In the genomic region with DNA sequence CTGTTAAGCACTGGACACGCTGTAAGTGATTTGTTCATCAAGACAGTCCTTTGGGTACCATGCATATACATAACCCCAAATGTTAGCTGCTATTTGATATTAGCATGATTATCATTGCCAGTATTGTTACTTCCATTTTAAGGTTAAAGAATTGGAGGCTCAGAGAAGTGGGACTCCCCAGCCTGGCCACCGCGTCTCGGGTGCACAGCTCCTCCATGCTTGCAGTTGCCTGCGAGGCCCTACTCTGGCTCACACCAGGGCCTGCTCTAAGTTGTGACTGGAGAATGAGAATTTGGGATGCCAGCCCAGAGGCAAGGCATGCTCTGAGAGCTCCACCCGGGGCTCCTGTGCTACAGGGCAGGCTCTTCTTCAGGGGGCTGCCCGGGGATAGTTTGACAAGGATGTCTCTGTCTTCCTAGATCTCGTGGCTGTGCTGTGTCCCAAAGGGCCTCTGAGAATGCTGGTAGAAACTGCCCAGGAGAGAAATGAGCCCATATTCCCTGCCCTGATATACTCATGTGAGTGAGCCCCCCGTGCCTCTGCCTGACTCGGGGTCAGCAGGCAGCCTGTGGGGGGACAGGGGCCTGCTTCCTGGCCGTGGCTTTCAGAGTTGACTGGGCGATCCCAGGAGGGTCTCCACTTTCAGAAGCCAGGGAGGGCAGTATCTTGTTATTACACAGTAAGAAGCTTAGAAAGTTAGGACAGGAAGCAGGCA, we compare ENCODE assay signal across 29 cellular contexts.
"Had no signal": no experiment of that assay in that cellular context is flagged by ENCODE, and none has a peak within 500 bp of the region (broad histone marks: within the 10 kb centered on the region; RNA-seq: fewer than 3 reads in every experiment).

No MANE protein-coding gene starts in this region.

- H2AFZ ChIP-seq: hepatocyte had no signal

- ATAC-seq: heart right ventricle; left lobe of liver; left ventricle myocardium superior; lower lobe of right lung; natural killer cell; pancreas; psoas muscle; right lobe of liver; stimulated activated naive B cell treated with anti-CD40 and anti-IgM and Interleukin-4, amounts not matched to agents 10 μg/mL and 1 μg/mL and 100 μg/mL, for 72 hours; stimulated activated naive CD8-positive, alpha-beta T cell treated with anti-CD3 and anti-CD28 coated beads, Interleukin-15, Interleukin-2, amounts not matched to agents 100 U/mL and 50 U/mL, for 24 hours had no signal

- H3K9me3 ChIP-seq: heart right ventricle, lower lobe of right lung, pancreas, psoas muscle, right atrium auricular region, right lobe of liver, stomach, testis, thyroid gland, transverse colon, upper lobe of left lung, vagina had no signal

- H3K4me2 ChIP-seq: hepatocyte, smooth muscle cell had no signal

- H3K27ac ChIP-seq: heart right ventricle, hepatocyte, lower lobe of right lung, pancreas, psoas muscle, right atrium auricular region, right lobe of liver, stomach, testis, thyroid gland, transverse colon, upper lobe of left lung, vagina had no signal

- H3K4me3 ChIP-seq: heart right ventricle, hepatocyte, lower lobe of right lung, pancreas, psoas muscle, right atrium auricular region, right lobe of liver, smooth muscle cell, stomach, testis, thyroid gland, transverse colon, upper lobe of left lung, vagina had no signal

- H3K27me3 ChIP-seq: heart right ventricle, hepatocyte, pancreas, right atrium auricular region, right lobe of liver, stomach, testis, thyroid gland, transverse colon, upper lobe of left lung, vagina had no signal

- DNase-seq: heart right ventricle; islet precursor cell; left ventricle myocardium superior; lower lobe of right lung; mammary epithelial cell; mesenchymal stem cell; naive B cell; natural killer cell; nucleus accumbens; posterior cingulate gyrus; psoas muscle; stimulated activated CD4-positive, alpha-beta T cell treated with anti-CD3 and anti-CD28 coated beads, Interleukin-12 subunit alpha, Interleukin-12 subunit beta, amount 100 ng/mL, for 4 hours; stimulated activated CD4-positive, alpha-beta T cell treated with anti-CD3 and anti-CD28 coated beads, Interleukin-15, amount 100 ng/mL, for 24 hours; stimulated activated CD4-positive, alpha-beta T cell treated with anti-CD3 and anti-CD28 coated beads, Interleukin-2, amount 100 ng/mL, for 24 hours; stimulated activated CD4-positive, alpha-beta T cell treated with anti-CD3 and anti-CD28 coated beads, Interleukin-4, amount 100 ng/mL, for 1 hour; stimulated activated naive B cell treated with anti-CD40 and anti-IgM and Interleukin-4, amounts not matched to agents 10 μg/mL and 1 μg/mL and 100 μg/mL, for 72 hours; stimulated activated naive CD8-positive, alpha-beta T cell treated with anti-CD3 and anti-CD28 coated beads, Interleukin-15, Interleukin-2, amounts not matched to agents 100 U/mL and 50 U/mL, for 24 hours; stomach; testis; thyroid gland; transverse colon had no signal

- H3K4me1 ChIP-seq: pancreas, right lobe of liver, testis, transverse colon had no signal
